Comparison of ENCODE assay signal across 8 cellular contexts in the genomic region with DNA sequence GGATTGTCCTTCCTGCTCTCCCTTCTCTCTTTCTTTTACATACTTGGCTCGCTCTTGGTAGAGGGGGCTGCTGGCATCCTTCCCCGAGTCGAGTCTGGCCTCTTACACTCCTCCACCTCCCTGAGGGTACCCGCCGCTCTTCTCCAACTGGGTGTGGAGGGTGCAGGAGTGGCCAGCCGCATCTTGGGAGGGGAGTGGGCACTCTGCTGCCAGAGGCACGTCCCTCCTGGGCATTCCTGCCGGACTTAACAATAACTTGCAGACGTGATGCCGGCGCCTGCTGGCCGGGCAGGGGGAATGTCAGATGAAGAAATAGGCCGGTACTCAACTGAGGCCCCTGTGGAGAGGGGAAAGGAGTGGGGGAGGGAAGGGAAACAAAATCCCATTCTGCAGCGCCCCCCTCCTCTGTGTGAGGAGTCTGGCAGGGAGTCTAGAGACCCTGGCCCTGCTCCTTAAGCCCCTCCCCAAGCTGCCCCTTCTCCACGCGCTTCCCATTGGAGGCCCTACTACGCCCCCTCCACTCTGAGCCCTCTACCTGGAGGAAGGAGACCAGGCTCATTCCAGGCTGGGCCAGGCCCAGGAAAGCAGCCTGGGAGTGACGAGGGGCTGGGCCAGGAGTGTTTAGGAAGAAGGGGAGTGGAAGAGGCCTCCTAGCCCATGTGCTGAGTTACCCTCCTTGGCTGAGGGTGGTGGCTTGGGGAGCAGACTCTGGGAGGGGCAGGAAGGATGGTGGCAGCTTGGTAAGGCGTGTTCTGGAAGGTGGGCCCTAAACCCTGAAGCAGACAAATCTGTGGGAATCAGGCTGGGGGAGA. TPM values are rescaled to one million over a fixed set of nuclear protein-coding genes. Genes with fewer than 3 reads are reported as not detected.
DNase-seq lines count a peak whose midpoint lies in the region; ATAC-seq, FAIRE-seq and TF ChIP-seq lines count a peak whose summit lies in the region.

No MANE protein-coding gene starts in this region.

- peak overlapping the region; percentile 97 to 99 (median 99) for H3K27ac Mint-ChIP-seq in brain

- ATAC-seq in GM21526 (IDR thresholded peaks at IDR 0.05; ENCODE audit: low FRiP score, unreplicated experiment) (no peak), HG02763 (IDR thresholded peaks at IDR 0.05; ENCODE audit: unreplicated experiment) (no peak)

- peaks cover 12% of the 10 kb centered on the region for H3K36me3 Mint-ChIP-seq in brain

- peak overlapping the region; percentile 36 to 91 (median 80) for H3K27ac ChIP-seq in spleen

- H3K4me3 ChIP-seq in spleen: peak overlapping the region; percentile 48 to 87 (median 62)

- 6 to 14% (median 11%) methylated on average over 18 to 19 of the region's 19 CpGs for WGBS in spleen, 5 donors

- H3K27me3 Mint-ChIP-seq in brain: peaks cover 23% of the 10 kb centered on the region

- DNase-seq in ELF-1 (ENCODE audit: low read depth, low spot score): peak; percentile 97
- peak; percentile 25 for DNase-seq in NCI-H146 treated with DMSO at 0.1 percent for 48 hours (lab: John Stamatoyannopoulos, UW; ENCODE audit: unreplicated experiment)
- DNase-seq in iPS-NIHi7 (ENCODE audit: extremely low spot score): peak; percentile 77
- DNase-seq in spleen: peak; percentile 80
- no peak for DNase-seq in GM19239 (ENCODE audit: insufficient read length, low spot score)

- no peak for TF ChIP-seq POLR2A in spleen (IDR thresholded peaks at IDR 0.05)

- peaks cover 23 to 83% (median 62%) of the 10 kb centered on the region in 6 donors for H3K4me1 ChIP-seq in spleen

- H3K36me3 ChIP-seq in spleen: peaks cover 0 to 5% (median 0%) of the 10 kb centered on the region in 6 donors

- H3K9me3 Mint-ChIP-seq in brain: peaks cover 0 to 2% (median 0%) of the 10 kb centered on the region in 5 experiments

- H3K27me3 ChIP-seq in spleen (replicated peaks in 1 of 7): peaks cover 0 to 27% (median 0%) of the 10 kb centered on the region in 7 donors

- TF ChIP-seq CTCF in brain (conservative IDR thresholded peaks at IDR 0.05) (peak; percentile 13 to 67), spleen (IDR thresholded peaks at IDR 0.05 in 8 of 11, conservative IDR thresholded peaks at IDR 0.05 in 3 of 11) (no peak)

- H3K4me1 Mint-ChIP-seq in brain: peaks cover 82% of the 10 kb centered on the region

- intact Hi-C loops in spleen (cut with DNase I; ENCODE audit: low total_unique reads): loop anchor here (10.0 kb wide), 1 partner anchor 76 kb away; no protein-coding TSS in a partner anchor

- peak overlapping the region; percentile 97 to 100 (median 99) for H3K4me3 Mint-ChIP-seq in brain

- no peak for FAIRE-seq in GM19239 (lab: Jason Lieb, UNC)

- no peaks in the 10 kb centered on the region for H3K9me3 ChIP-seq in spleen

RNA-seq across cellular contexts. Expression of a gene that starts 1.8 kb away (rescaled TPM):
- polyA plus RNA-seq in brain (ENCODE audit: insufficient read depth, low read depth, low replicate concordance) (95.2 TPM), spleen (1 to 10 TPM; 6.2 to 8.6 (median 6.7) TPM)
- 10 to 100 TPM; 34.5 to 78.5 (median 55.2) TPM for total RNA-seq in spleen

Comparison
In these comparisons a context has a peak if more than half of its experiments do, and no peak if none do; other contexts are left out.
1. CTCF ChIP-seq: peak in brain (2 of 2); none in spleen (0 of 11).
2. RNA of a gene that starts 1.8 kb away (polyA plus RNA-seq): 95.2 TPM in brain (single experiment); 6.2 to 8.6 TPM in spleen; every median in the first group is over 10 times any median in the second.